In the genomic region with DNA sequence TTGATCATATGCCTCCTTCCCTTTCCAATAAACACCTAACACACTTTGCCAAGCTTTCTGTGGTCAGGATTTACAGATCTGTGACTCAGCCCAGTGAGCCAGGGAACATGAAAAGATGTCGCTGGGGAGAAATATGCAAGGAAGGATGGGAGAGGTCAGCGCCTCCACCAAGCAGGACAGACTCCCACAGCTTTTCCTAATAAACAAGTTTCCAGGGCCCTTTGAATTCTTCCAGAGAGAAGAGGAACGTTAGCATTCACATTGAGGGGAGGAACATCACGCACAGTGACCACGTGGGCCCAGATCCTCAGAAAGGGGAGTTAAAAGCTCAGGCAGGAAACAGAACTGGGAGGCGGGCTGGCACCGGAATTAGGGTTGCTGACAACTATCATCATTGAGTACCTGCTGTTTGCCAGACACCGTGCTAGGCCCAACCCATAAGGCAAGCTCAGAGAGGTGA, we compare ENCODE assay signal across 1 cellular context.
TF ChIP-seq lines count a peak whose summit lies in the region.

No MANE protein-coding gene starts in this region.

TF ChIP-seq in SK-N-SH treated with all-trans-retinoic acid at 6 μM for 48 hours, 23 proteins besides CTCF, POLR2A, EP300 and RAD21 (continued from another document):
- TF ChIP-seq ESRRG (CRISPR knock-in tag; IDR thresholded peaks at IDR 0.05) (no peak), GLIS3 (CRISPR knock-in tag; IDR thresholded peaks at IDR 0.05) (no peak), POU6F1 (CRISPR knock-in tag; IDR thresholded peaks at IDR 0.05; ENCODE audit: borderline replicate concordance, low read depth) (no peak), ISL1 (CRISPR knock-in tag; IDR thresholded peaks at IDR 0.05) (no peak), RARB (CRISPR knock-in tag; IDR thresholded peaks at IDR 0.05) (no peak), CSDC2 (CRISPR knock-in tag; IDR thresholded peaks at IDR 0.05) (no peak), SNAI2 (CRISPR knock-in tag; IDR thresholded peaks at IDR 0.05) (no peak), CREB5 (CRISPR knock-in tag; IDR thresholded peaks at IDR 0.05; ENCODE audit: low read depth) (no peak), ARNTL (CRISPR knock-in tag; IDR thresholded peaks at IDR 0.05; ENCODE audit: borderline replicate concordance, low read depth) (no peak), ZNF8 (CRISPR knock-in tag; IDR thresholded peaks at IDR 0.05) (no peak), PPARA (CRISPR knock-in tag; IDR thresholded peaks at IDR 0.05; ENCODE audit: borderline replicate concordance) (no peak), ZFP30 (CRISPR knock-in tag; IDR thresholded peaks at IDR 0.05) (no peak), CSRNP3 (CRISPR knock-in tag; IDR thresholded peaks at IDR 0.05) (no peak)
